ENCODE assay signal across 8 cellular contexts in the genomic region with DNA sequence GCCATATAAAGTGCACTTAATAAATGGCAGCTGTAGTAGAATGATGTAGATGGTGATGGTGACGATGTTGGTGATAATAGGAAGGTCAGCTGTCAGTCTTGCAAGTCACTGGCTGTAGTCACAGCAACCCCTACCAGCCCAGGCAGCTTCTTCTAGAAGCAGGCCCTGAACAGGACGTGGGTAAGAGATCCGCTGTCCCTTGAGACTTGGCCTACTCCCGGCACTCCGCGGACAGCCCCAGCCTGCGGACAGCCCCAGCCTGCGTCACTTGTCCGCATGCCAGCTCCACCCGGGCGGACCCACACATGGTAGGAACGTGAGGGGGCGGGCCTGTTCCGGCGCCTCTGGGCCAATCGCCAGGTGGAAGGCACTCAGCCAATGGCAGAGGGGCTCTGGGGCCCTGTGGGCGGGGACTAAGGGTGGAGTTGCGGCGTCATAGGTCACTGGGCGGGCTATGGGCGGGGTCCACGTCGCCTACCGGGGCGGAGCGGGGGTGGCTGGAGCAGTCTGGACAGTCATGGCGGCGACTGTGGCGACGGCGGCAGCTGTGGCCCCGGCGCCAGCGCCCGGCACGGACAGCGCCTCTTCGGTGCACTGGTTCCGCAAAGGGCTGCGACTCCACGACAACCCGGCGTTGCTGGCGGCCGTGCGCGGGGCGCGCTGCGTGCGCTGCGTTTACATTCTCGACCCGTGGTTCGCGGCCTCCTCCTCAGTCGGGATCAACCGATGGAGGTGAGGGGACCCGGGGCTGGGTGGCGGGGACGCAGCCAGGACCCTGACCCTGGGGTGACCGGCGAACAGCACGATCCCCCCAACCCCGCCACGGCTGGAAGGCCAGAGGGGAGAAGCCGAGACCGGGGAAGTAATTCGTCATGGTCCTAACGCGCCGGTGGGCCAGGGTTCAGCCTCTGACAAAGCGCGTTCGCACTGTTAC. TPM values are rescaled to one million over a fixed set of nuclear protein-coding genes. Genes with fewer than 3 reads are reported as not detected.
DNase-seq lines count a peak whose midpoint lies in the region; TF ChIP-seq lines count a peak whose summit lies in the region.

A gene (plus strand): TSS at position 502 of the 934 bp plus-strand sequence. CDS start 16 bp downstream, at position 518.

- no peak for TF ChIP-seq CTCF in MM.1S (IDR thresholded peaks at IDR 0.05; ENCODE audit: low read length)
- no peak for TF ChIP-seq CTCF in neural cell (IDR thresholded peaks at IDR 0.05; ENCODE audit: poor library complexity, severe bottlenecking)
- TF ChIP-seq CTCF in stomach (IDR thresholded peaks at IDR 0.05), result peak in 1 of 7 experiments; percentile 14

- peak in 3 of 4 donors; percentile 87 to 93 (median 90) for TF ChIP-seq POLR2A in stomach (IDR thresholded peaks at IDR 0.05)

- H2AFZ ChIP-seq in MM.1S (ENCODE audit: low read length), result peak within 1 kb of the TSS; percentile 81
- H2AFZ ChIP-seq in neural cell (ENCODE audit: low read depth, low read length), result peak within 1 kb of the TSS; percentile 57

- 0 to 2% (median 0%) methylated on average over 15 to 75 of the region's 75 CpGs for WGBS in stomach, 5 donors

- peak within 1 kb of the TSS; percentile 91 for H3K4me2 ChIP-seq in MM.1S (ENCODE audit: low read depth, low read length)
- H3K4me2 ChIP-seq in neural cell (ENCODE audit: low read length), result peak within 1 kb of the TSS; percentile 98

- DNase-seq in HAP-1 (ENCODE audit: low spot score in 2 of 2) (peak; percentile 93 to 100), MM.1S (peak; percentile 98), SIG-M5 (lab: John Stamatoyannopoulos, UW) (peak; percentile 70), activated gamma-delta T cell (lab: John Stamatoyannopoulos, UW) (peak; percentile 95), fibroblast of the conjunctiva (ENCODE audit: low read depth) (peak; percentile 98), stomach (peak; percentile 100)

- no peaks in the 10 kb centered on the region for H3K36me3 ChIP-seq in ES-I3 (ENCODE audit: insufficient read depth, low read length)
- no peaks in the 10 kb centered on the region for H3K36me3 ChIP-seq in HAP-1 (replicated peaks)
- no peaks in the 10 kb centered on the region for H3K36me3 ChIP-seq in MM.1S (replicated peaks; ENCODE audit: insufficient read depth, low read length)
- H3K36me3 ChIP-seq in neural cell (ENCODE audit: insufficient read depth, low read length), result no peaks in the 10 kb centered on the region
- H3K36me3 ChIP-seq in stomach, result no peaks in the 10 kb centered on the region

- TF ChIP-seq RAD21 in neural cell (conservative IDR thresholded peaks at IDR 0.05), result peak; percentile 20

- in situ Hi-C loops in HAP-1 (cut with MboI; ENCODE audit: low sequenced_read_pairs), result no loop called here

- H3K27ac ChIP-seq in MM.1S (ENCODE audit: low read length) (peak within 1 kb of the TSS; percentile 58; the same call in 1 of the 2 replicates), neural cell (ENCODE audit: low read length) (peak within 1 kb of the TSS; percentile 69), stomach (peak within 1 kb of the TSS; percentile 95 to 99 (median 97))

- TF ChIP-seq EP300 in neural cell (conservative IDR thresholded peaks at IDR 0.05; ENCODE audit: poor library complexity, severe bottlenecking) (peak; percentile 53), stomach (IDR thresholded peaks at IDR 0.05) (peak; percentile 46)

- H4K20me1 ChIP-seq in MM.1S (ENCODE audit: insufficient read depth, low read length) (no peaks in the 10 kb centered on the region), neural cell (ENCODE audit: insufficient read depth) (no peaks in the 10 kb centered on the region)

- H3F3A ChIP-seq in MM.1S (ENCODE audit: insufficient read depth, low read length) (peaks cover 12% of the 10 kb centered on the region), neural cell (ENCODE audit: insufficient read depth, low read length, poor library complexity, severe bottlenecking) (no peaks in the 10 kb centered on the region)

- H3K9me2 ChIP-seq in MM.1S (replicated peaks; ENCODE audit: insufficient read depth, low read length), result no peaks in the 10 kb centered on the region
- no peaks in the 10 kb centered on the region for H3K9me2 ChIP-seq in neural cell (ENCODE audit: insufficient read depth, low read length)

- no peaks in the 10 kb centered on the region for H3K4me1 ChIP-seq in ES-I3 (ENCODE audit: insufficient read depth, low read length)
- peaks cover 17% of the 10 kb centered on the region for H3K4me1 ChIP-seq in HAP-1
- H3K4me1 ChIP-seq in MM.1S (ENCODE audit: low read length), result peaks cover 43% of the 10 kb centered on the region
- H3K4me1 ChIP-seq in stomach, result peaks cover 44 to 72% (median 56%) of the 10 kb centered on the region in 4 donors

- H3K27me3 ChIP-seq in HAP-1 (ENCODE audit: low read depth) (no peaks in the 10 kb centered on the region), MM.1S (replicated peaks; ENCODE audit: insufficient read depth, low read length) (no peaks in the 10 kb centered on the region), neural cell (ENCODE audit: insufficient read depth, low read depth, low read length) (peaks cover 17% of the 10 kb centered on the region), stomach (no peaks in the 10 kb centered on the region)

- H3K9me3 ChIP-seq in ES-I3 (ENCODE audit: control insufficient read depth, insufficient read depth, low read length) (0 out of 2 replicates have a peak, but pooled peaks cover 6% of the 10 kb centered on the region), HAP-1 (no peaks in the 10 kb centered on the region), MM.1S (replicated peaks; ENCODE audit: insufficient read depth, low read length) (no peaks in the 10 kb centered on the region), neural cell (ENCODE audit: low read length) (no peaks in the 10 kb centered on the region), stomach (no peaks in the 10 kb centered on the region)

- H3K9ac ChIP-seq in ES-I3 (ENCODE audit: low read depth, low read length) (peak within 1 kb of the TSS; percentile 78), MM.1S (ENCODE audit: low read length) (peak within 1 kb of the TSS; percentile 95), neural cell (ENCODE audit: low read length) (peak within 1 kb of the TSS; percentile 87)

- intact Hi-C loops in stomach (cut with DNase I; ENCODE audit: low total_unique reads), result no loop called here

- H3K4me3 ChIP-seq in HAP-1 (peak within 1 kb of the TSS; percentile 87), MM.1S (ENCODE audit: low read length) (peak within 1 kb of the TSS; percentile 97), neural cell (ENCODE audit: low read length) (peak within 1 kb of the TSS; percentile 83), stomach (peak within 1 kb of the TSS; percentile 66 to 91 (median 76))

- H3K79me2 ChIP-seq in MM.1S (ENCODE audit: low read length) (peaks cover 40% of the 10 kb centered on the region), neural cell (replicated peaks; ENCODE audit: insufficient read depth, low read length) (peaks cover 35% of the 10 kb centered on the region)

TF ChIP-seq in neural cell, 6 proteins besides CTCF, POLR2A, EP300 and RAD21:
- TF ChIP-seq SMC3 (conservative IDR thresholded peaks at IDR 0.05; ENCODE audit: poor library complexity) (peak; percentile 27), MXI1 (conservative IDR thresholded peaks at IDR 0.05; ENCODE audit: poor library complexity, severe bottlenecking) (peak; percentile 85), EZH2 (IDR thresholded peaks at IDR 0.05; ENCODE audit: borderline replicate concordance, insufficient read depth, low read length, poor library complexity, severe bottlenecking) (no peak), TAF1 (IDR thresholded peaks at IDR 0.05; ENCODE audit: low read depth) (peak; percentile 90), POLR2AphosphoS5 (IDR thresholded peaks at IDR 0.05) (peak; percentile 97)
- TF ChIP-seq, protein P1, sequence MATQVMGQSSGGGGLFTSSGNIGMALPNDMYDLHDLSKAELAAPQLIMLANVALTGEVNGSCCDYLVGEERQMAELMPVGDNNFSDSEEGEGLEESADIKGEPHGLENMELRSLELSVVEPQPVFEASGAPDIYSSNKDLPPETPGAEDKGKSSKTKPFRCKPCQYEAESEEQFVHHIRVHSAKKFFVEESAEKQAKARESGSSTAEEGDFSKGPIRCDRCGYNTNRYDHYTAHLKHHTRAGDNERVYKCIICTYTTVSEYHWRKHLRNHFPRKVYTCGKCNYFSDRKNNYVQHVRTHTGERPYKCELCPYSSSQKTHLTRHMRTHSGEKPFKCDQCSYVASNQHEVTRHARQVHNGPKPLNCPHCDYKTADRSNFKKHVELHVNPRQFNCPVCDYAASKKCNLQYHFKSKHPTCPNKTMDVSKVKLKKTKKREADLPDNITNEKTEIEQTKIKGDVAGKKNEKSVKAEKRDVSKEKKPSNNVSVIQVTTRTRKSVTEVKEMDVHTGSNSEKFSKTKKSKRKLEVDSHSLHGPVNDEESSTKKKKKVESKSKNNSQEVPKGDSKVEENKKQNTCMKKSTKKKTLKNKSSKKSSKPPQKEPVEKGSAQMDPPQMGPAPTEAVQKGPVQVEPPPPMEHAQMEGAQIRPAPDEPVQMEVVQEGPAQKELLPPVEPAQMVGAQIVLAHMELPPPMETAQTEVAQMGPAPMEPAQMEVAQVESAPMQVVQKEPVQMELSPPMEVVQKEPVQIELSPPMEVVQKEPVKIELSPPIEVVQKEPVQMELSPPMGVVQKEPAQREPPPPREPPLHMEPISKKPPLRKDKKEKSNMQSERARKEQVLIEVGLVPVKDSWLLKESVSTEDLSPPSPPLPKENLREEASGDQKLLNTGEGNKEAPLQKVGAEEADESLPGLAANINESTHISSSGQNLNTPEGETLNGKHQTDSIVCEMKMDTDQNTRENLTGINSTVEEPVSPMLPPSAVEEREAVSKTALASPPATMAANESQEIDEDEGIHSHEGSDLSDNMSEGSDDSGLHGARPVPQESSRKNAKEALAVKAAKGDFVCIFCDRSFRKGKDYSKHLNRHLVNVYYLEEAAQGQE (IDR thresholded peaks at IDR 0.05; ENCODE audit: borderline replicate concordance), result peak; percentile 78

RNA-seq across cellular contexts. Expression of the gene that starts here (rescaled TPM):
- polyA plus RNA-seq in neural cell, result 27.8 and 35.1 TPM in 2 replicates
- polyA minus RNA-seq in neural cell, result 46.7 and 53.3 TPM in 2 replicates
- 10 to 100 TPM; 20.4 to 45.9 (median 38.4) TPM for total RNA-seq in stomach
- polyA plus RNA-seq in stomach, result 10 to 100 TPM in 1 of 3 donors, 1 to 10 TPM in 2; 8.2 to 13.3 (median 9.8) TPM

Comparison
In these comparisons a context has a peak if more than half of its experiments do, and no peak if none do; other contexts are left out.
1. Peak in every context shown above with its lines: DNase-seq, H3K4me3 ChIP-seq and H3K27ac ChIP-seq.